ENCODE assay signal across 8 cellular contexts in the genomic region with DNA sequence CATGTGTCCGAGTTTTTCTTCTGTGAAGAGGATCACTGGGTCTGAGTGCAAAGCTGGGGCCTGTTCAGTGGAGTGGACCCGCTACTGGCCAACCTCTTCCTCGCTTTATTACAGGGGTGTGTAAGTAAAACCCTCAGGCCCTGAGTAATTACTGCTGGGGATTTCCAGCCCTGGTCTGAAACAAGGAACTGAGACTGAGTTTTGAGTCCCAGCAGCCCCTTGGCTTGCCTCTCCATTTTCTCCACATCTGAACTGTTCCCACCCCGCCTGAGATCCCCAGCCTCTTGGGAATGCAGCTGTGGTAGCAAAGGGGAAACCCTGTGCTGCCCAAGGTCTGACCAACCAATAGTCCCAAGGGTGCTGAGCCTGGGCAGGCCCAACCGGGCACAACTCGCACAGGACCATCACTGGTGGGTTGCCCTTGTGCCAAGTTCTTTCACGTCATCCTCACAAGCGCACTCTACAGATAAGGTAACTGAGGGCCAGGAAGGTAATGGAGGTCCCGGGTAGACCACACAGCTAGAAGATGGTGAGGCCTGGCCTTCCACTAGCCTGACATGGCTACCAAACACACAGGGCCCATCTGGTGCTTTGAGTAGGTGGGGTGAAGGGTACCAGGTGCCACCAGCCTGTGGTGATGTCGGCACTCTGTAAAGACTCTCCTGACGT. TPM values are rescaled to one million over a fixed set of nuclear protein-coding genes. Genes with fewer than 3 reads are reported as not detected.
DNase-seq lines count a peak whose midpoint lies in the region; ATAC-seq, FAIRE-seq and TF ChIP-seq lines count a peak whose summit lies in the region.

No MANE protein-coding gene starts in this region.

- peaks cover under 1% of the 10 kb centered on the region; the same call in 1 of the 2 replicates for H3K36me3 ChIP-seq in OCI-LY1 (ENCODE audit: insufficient read depth, low read length)

- TF ChIP-seq POLR2A in GM12891 (IDR thresholded peaks at IDR 0.05; ENCODE audit: low read depth, low read length), result peak; percentile 94

- peak overlapping the region; percentile 92 for H3K9ac ChIP-seq in OCI-LY1 (ENCODE audit: low read length)

- peak overlapping the region; percentile 72 for H3K4me2 ChIP-seq in OCI-LY1 (ENCODE audit: low read length)

- no peak for TF ChIP-seq CTCF in OCI-LY1 (IDR thresholded peaks at IDR 0.05; ENCODE audit: low read length)

- no peaks in the 10 kb centered on the region for H3K27me3 Mint-ChIP-seq in effector memory CD8-positive, alpha-beta T cell
- H3K27me3 Mint-ChIP-seq in stimulated activated naive CD8-positive, alpha-beta T cell treated with anti-CD3 and anti-CD28 coated beads, Interleukin-15, Interleukin-2, amounts not matched to agents 100 ng/mL and 50 ng/mL, for 24 hours, result no peaks in the 10 kb centered on the region

- peak overlapping the region; percentile 100 for H3K27ac ChIP-seq in OCI-LY1 (ENCODE audit: low read depth, low read length, poor library complexity, severe bottlenecking)

- H3K4me1 Mint-ChIP-seq in effector memory CD8-positive, alpha-beta T cell (ENCODE audit: low read depth in 2 of 2), result peaks cover 62 to 72% of the 10 kb centered on the region in 2 donors
- H3K4me1 Mint-ChIP-seq in stimulated activated naive CD8-positive, alpha-beta T cell treated with anti-CD3 and anti-CD28 coated beads, Interleukin-15, Interleukin-2, amounts not matched to agents 100 ng/mL and 50 ng/mL, for 24 hours (ENCODE audit: low read depth), result peaks cover 89% of the 10 kb centered on the region

- ATAC-seq in GM21737 (IDR thresholded peaks at IDR 0.05; ENCODE audit: unreplicated experiment), result peak; percentile 27
- ATAC-seq in effector memory CD8-positive, alpha-beta T cell (replicated peaks), result no peak
- no peak for ATAC-seq in left lobe of liver

- H3K4me3 Mint-ChIP-seq in effector memory CD8-positive, alpha-beta T cell, result peak overlapping the region; percentile 78 to 83
- H3K4me3 Mint-ChIP-seq in stimulated activated naive CD8-positive, alpha-beta T cell treated with anti-CD3 and anti-CD28 coated beads, Interleukin-15, Interleukin-2, amounts not matched to agents 100 ng/mL and 50 ng/mL, for 24 hours, result peak overlapping the region; percentile 90

- peaks cover 31% of the 10 kb centered on the region for H3K79me2 ChIP-seq in OCI-LY1 (ENCODE audit: insufficient read depth, low read length)

- no peaks in the 10 kb centered on the region for H4K20me1 ChIP-seq in OCI-LY1 (ENCODE audit: insufficient read depth, low read length)

- H2AFZ ChIP-seq in OCI-LY1 (ENCODE audit: low read length), result no peak overlapping the region

- no peaks in the 10 kb centered on the region; the same call in 1 of the 2 replicates for H3F3A ChIP-seq in OCI-LY1 (ENCODE audit: insufficient read depth, low read length)

- DNase-seq in GM12891 (ENCODE audit: insufficient read length, low spot score) (no peak), amygdala (lab: John Stamatoyannopoulos, UW) (no peak), left lobe of liver (ENCODE audit: low spot score) (no peak), Kasumi-1 (lab: John Stamatoyannopoulos, UW) (no peak)
- DNase-seq in effector memory CD8-positive, alpha-beta T cell, result no peak

- peak overlapping the region; percentile 93 to 95 for H3K27ac Mint-ChIP-seq in effector memory CD8-positive, alpha-beta T cell
- H3K27ac Mint-ChIP-seq in stimulated activated naive CD8-positive, alpha-beta T cell treated with anti-CD3 and anti-CD28 coated beads, Interleukin-15, Interleukin-2, amounts not matched to agents 100 ng/mL and 50 ng/mL, for 24 hours, result peak overlapping the region; percentile 95

- peak overlapping the region; percentile 72 for H3K4me3 ChIP-seq in OCI-LY1 (ENCODE audit: low read depth, low read length, poor library complexity, severe bottlenecking)

- peaks cover 98% of the 10 kb centered on the region for H3K4me1 ChIP-seq in OCI-LY1 (ENCODE audit: insufficient read depth, low read length, severe bottlenecking)

- no peaks in the 10 kb centered on the region for H3K9me3 Mint-ChIP-seq in effector memory CD8-positive, alpha-beta T cell
- no peaks in the 10 kb centered on the region for H3K9me3 Mint-ChIP-seq in stimulated activated naive CD8-positive, alpha-beta T cell treated with anti-CD3 and anti-CD28 coated beads, Interleukin-15, Interleukin-2, amounts not matched to agents 100 ng/mL and 50 ng/mL, for 24 hours

- peak; percentile 88 for FAIRE-seq in GM12891 (lab: Jason Lieb, UNC)

- H3K9me3 ChIP-seq in OCI-LY1 (ENCODE audit: low read length), result no peaks in the 10 kb centered on the region

- no peaks in the 10 kb centered on the region for H3K9me2 ChIP-seq in OCI-LY1 (ENCODE audit: low read depth, low read length)

- peaks cover 62% of the 10 kb centered on the region for H3K36me3 Mint-ChIP-seq in effector memory CD8-positive, alpha-beta T cell (ENCODE audit: insufficient read depth)
- no peaks in the 10 kb centered on the region for H3K36me3 Mint-ChIP-seq in stimulated activated naive CD8-positive, alpha-beta T cell treated with anti-CD3 and anti-CD28 coated beads, Interleukin-15, Interleukin-2, amounts not matched to agents 100 ng/mL and 50 ng/mL, for 24 hours (ENCODE audit: low read depth)

- no peaks in the 10 kb centered on the region for H3K27me3 ChIP-seq in OCI-LY1 (ENCODE audit: insufficient read depth, low read length)

TF ChIP-seq in GM12891, 5 proteins besides CTCF, POLR2A, EP300 and RAD21:
- TF ChIP-seq SPI1 (IDR thresholded peaks at IDR 0.05; ENCODE audit: low read depth, low read length) (peak; percentile 99), POU2F2 (IDR thresholded peaks at IDR 0.05; ENCODE audit: low read depth, low read length) (no peak), TAF1 (IDR thresholded peaks at IDR 0.05; ENCODE audit: low read depth, low read length) (peak; percentile 73), POLR2AphosphoS5 (IDR thresholded peaks at IDR 0.05; ENCODE audit: low read depth, low read length) (peak; percentile 79)

RNA-seq across cellular contexts. Expression of a gene that starts 13.7 kb away (rescaled TPM):
- 17.7 TPM for polyA plus RNA-seq in GM12891 (2012; ENCODE audit: low read depth, missing spikeins)
- total RNA-seq in left lobe of liver, result 22.9 TPM

RNA-seq across cellular contexts. Expression of a gene that starts 42.1 kb away (rescaled TPM):
- polyA plus RNA-seq in GM12891 (2012; ENCODE audit: low read depth, missing spikeins), result 8.1 TPM
- total RNA-seq in left lobe of liver, result 6.0 TPM

RNA-seq across cellular contexts. Expression of a gene that starts 43.7 kb away (rescaled TPM):
- 30.2 TPM for polyA plus RNA-seq in GM12891 (2012; ENCODE audit: low read depth, missing spikeins)
- total RNA-seq in left lobe of liver, result 27.2 TPM
